Comparison of ENCODE assay signal across 1 cellular context in genomic region chr18:22933206-22933957, GRCh38.
TF ChIP-seq lines count a peak whose summit lies in the region.

TSS of gene RBBP8 (plus strand) at chr18:22933328. CDS start at chr18:22936852, 3,524 bp downstream.

TF ChIP-seq in HepG2, 621 proteins besides CTCF, POLR2A, EP300 and RAD21 (continued from another document and continues in another):
- TF ChIP-seq, protein P1, sequence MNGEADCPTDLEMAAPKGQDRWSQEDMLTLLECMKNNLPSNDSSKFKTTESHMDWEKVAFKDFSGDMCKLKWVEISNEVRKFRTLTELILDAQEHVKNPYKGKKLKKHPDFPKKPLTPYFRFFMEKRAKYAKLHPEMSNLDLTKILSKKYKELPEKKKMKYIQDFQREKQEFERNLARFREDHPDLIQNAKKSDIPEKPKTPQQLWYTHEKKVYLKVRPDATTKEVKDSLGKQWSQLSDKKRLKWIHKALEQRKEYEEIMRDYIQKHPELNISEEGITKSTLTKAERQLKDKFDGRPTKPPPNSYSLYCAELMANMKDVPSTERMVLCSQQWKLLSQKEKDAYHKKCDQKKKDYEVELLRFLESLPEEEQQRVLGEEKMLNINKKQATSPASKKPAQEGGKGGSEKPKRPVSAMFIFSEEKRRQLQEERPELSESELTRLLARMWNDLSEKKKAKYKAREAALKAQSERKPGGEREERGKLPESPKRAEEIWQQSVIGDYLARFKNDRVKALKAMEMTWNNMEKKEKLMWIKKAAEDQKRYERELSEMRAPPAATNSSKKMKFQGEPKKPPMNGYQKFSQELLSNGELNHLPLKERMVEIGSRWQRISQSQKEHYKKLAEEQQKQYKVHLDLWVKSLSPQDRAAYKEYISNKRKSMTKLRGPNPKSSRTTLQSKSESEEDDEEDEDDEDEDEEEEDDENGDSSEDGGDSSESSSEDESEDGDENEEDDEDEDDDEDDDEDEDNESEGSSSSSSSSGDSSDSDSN (CRISPR knock-in tag; IDR thresholded peaks at IDR 0.05) = peak; percentile 76
- TF ChIP-seq, protein P2, sequence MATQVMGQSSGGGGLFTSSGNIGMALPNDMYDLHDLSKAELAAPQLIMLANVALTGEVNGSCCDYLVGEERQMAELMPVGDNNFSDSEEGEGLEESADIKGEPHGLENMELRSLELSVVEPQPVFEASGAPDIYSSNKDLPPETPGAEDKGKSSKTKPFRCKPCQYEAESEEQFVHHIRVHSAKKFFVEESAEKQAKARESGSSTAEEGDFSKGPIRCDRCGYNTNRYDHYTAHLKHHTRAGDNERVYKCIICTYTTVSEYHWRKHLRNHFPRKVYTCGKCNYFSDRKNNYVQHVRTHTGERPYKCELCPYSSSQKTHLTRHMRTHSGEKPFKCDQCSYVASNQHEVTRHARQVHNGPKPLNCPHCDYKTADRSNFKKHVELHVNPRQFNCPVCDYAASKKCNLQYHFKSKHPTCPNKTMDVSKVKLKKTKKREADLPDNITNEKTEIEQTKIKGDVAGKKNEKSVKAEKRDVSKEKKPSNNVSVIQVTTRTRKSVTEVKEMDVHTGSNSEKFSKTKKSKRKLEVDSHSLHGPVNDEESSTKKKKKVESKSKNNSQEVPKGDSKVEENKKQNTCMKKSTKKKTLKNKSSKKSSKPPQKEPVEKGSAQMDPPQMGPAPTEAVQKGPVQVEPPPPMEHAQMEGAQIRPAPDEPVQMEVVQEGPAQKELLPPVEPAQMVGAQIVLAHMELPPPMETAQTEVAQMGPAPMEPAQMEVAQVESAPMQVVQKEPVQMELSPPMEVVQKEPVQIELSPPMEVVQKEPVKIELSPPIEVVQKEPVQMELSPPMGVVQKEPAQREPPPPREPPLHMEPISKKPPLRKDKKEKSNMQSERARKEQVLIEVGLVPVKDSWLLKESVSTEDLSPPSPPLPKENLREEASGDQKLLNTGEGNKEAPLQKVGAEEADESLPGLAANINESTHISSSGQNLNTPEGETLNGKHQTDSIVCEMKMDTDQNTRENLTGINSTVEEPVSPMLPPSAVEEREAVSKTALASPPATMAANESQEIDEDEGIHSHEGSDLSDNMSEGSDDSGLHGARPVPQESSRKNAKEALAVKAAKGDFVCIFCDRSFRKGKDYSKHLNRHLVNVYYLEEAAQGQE (IDR thresholded peaks at IDR 0.05; ENCODE audit: borderline replicate concordance in 1 of 2, low read depth in 1 of 2, low read length in 2 of 2) = no peak
- TF ChIP-seq, protein P3, sequence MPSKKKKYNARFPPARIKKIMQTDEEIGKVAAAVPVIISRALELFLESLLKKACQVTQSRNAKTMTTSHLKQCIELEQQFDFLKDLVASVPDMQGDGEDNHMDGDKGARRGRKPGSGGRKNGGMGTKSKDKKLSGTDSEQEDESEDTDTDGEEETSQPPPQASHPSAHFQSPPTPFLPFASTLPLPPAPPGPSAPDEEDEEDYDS (CRISPR knock-in tag; IDR thresholded peaks at IDR 0.05) = peak; percentile 7
- TF ChIP-seq ZBTB3 (CRISPR knock-in tag; IDR thresholded peaks at IDR 0.05; ENCODE audit: borderline replicate concordance, low read depth) (no peak; the same call in 1 of the 2 replicates), ZNF572 (CRISPR knock-in tag; IDR thresholded peaks at IDR 0.05) (no peak), PLRG1 (conservative IDR thresholded peaks at IDR 0.05) (no peak), LCORL (IDR thresholded peaks at IDR 0.05) (no peak), LCORL (CRISPR knock-in tag; IDR thresholded peaks at IDR 0.05) (peak; percentile 84), TRAFD1 (CRISPR knock-in tag; IDR thresholded peaks at IDR 0.05; ENCODE audit: borderline replicate concordance) (no peak), HINFP (CRISPR knock-in tag; IDR thresholded peaks at IDR 0.05; ENCODE audit: low read depth) (peak; percentile 9; the same call in 1 of the 2 replicates), CENPX (CRISPR knock-in tag; IDR thresholded peaks at IDR 0.05) (no peak), PHB2 (IDR thresholded peaks at IDR 0.05; ENCODE audit: partially characterized antibody) (no peak), PHF21A (CRISPR knock-in tag; IDR thresholded peaks at IDR 0.05) (peak; percentile 40), MBNL3 (CRISPR knock-in tag; conservative IDR thresholded peaks at IDR 0.05) (no peak), NFIB (CRISPR knock-in tag; IDR thresholded peaks at IDR 0.05; ENCODE audit: borderline replicate concordance) (no peak), AKAP8 (CRISPR knock-in tag; IDR thresholded peaks at IDR 0.05) (no peak), MNT (IDR thresholded peaks at IDR 0.05) (no peak), CBX2 (IDR thresholded peaks at IDR 0.05; ENCODE audit: low read depth, low read length) (no peak), CBX2 (CRISPR knock-in tag; IDR thresholded peaks at IDR 0.05; ENCODE audit: low read depth) (no peak), TCF7 (IDR thresholded peaks at IDR 0.05; ENCODE audit: low read depth) (no peak), ZNF788 (CRISPR knock-in tag; IDR thresholded peaks at IDR 0.05; ENCODE audit: borderline replicate concordance) (peak; percentile 82; the same call in 1 of the 2 replicates), RCOR2 (CRISPR knock-in tag; IDR thresholded peaks at IDR 0.05) (no peak), MTA1 (CRISPR knock-in tag; IDR thresholded peaks at IDR 0.05; ENCODE audit: borderline replicate concordance) (no peak), NCOA5 (CRISPR knock-in tag; IDR thresholded peaks at IDR 0.05) (no peak), ZNF775 (CRISPR knock-in tag; IDR thresholded peaks at IDR 0.05; ENCODE audit: borderline replicate concordance) (no peak), AFF4 (CRISPR knock-in tag; IDR thresholded peaks at IDR 0.05) (no peak)
- TF ChIP-seq, protein P4, sequence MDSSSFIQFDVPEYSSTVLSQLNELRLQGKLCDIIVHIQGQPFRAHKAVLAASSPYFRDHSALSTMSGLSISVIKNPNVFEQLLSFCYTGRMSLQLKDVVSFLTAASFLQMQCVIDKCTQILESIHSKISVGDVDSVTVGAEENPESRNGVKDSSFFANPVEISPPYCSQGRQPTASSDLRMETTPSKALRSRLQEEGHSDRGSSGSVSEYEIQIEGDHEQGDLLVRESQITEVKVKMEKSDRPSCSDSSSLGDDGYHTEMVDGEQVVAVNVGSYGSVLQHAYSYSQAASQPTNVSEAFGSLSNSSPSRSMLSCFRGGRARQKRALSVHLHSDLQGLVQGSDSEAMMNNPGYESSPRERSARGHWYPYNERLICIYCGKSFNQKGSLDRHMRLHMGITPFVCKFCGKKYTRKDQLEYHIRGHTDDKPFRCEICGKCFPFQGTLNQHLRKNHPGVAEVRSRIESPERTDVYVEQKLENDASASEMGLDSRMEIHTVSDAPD (CRISPR knock-in tag; IDR thresholded peaks at IDR 0.05) = no peak
- TF ChIP-seq, protein P5, sequence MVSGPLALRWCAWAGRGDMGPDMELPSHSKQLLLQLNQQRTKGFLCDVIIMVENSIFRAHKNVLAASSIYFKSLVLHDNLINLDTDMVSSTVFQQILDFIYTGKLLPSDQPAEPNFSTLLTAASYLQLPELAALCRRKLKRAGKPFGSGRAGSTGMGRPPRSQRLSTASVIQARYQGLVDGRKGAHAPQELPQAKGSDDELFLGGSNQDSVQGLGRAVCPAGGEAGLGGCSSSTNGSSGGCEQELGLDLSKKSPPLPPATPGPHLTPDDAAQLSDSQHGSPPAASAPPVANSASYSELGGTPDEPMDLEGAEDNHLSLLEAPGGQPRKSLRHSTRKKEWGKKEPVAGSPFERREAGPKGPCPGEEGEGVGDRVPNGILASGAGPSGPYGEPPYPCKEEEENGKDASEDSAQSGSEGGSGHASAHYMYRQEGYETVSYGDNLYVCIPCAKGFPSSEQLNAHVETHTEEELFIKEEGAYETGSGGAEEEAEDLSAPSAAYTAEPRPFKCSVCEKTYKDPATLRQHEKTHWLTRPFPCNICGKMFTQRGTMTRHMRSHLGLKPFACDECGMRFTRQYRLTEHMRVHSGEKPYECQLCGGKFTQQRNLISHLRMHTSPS (CRISPR knock-in tag; IDR thresholded peaks at IDR 0.05; ENCODE audit: low read depth) = no peak
- TF ChIP-seq, protein P6, sequence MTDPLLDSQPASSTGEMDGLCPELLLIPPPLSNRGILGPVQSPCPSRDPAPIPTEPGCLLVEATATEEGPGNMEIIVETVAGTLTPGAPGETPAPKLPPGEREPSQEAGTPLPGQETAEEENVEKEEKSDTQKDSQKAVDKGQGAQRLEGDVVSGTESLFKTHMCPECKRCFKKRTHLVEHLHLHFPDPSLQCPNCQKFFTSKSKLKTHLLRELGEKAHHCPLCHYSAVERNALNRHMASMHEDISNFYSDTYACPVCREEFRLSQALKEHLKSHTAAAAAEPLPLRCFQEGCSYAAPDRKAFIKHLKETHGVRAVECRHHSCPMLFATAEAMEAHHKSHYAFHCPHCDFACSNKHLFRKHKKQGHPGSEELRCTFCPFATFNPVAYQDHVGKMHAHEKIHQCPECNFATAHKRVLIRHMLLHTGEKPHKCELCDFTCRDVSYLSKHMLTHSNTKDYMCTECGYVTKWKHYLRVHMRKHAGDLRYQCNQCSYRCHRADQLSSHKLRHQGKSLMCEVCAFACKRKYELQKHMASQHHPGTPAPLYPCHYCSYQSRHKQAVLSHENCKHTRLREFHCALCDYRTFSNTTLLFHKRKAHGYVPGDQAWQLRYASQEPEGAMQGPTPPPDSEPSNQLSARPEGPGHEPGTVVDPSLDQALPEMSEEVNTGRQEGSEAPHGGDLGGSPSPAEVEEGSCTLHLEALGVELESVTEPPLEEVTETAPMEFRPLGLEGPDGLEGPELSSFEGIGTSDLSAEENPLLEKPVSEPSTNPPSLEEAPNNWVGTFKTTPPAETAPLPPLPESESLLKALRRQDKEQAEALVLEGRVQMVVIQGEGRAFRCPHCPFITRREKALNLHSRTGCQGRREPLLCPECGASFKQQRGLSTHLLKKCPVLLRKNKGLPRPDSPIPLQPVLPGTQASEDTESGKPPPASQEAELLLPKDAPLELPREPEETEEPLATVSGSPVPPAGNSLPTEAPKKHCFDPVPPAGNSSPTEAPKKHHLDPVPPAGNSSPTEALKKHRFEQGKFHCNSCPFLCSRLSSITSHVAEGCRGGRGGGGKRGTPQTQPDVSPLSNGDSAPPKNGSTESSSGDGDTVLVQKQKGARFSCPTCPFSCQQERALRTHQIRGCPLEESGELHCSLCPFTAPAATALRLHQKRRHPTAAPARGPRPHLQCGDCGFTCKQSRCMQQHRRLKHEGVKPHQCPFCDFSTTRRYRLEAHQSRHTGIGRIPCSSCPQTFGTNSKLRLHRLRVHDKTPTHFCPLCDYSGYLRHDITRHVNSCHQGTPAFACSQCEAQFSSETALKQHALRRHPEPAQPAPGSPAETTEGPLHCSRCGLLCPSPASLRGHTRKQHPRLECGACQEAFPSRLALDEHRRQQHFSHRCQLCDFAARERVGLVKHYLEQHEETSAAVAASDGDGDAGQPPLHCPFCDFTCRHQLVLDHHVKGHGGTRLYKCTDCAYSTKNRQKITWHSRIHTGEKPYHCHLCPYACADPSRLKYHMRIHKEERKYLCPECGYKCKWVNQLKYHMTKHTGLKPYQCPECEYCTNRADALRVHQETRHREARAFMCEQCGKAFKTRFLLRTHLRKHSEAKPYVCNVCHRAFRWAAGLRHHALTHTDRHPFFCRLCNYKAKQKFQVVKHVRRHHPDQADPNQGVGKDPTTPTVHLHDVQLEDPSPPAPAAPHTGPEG (CRISPR knock-in tag; IDR thresholded peaks at IDR 0.05) = 0 out of 2 replicates have a peak, but pooled peaks have one; percentile 57
